16 cellular contexts compared by ENCODE assay signal in the genomic region with DNA sequence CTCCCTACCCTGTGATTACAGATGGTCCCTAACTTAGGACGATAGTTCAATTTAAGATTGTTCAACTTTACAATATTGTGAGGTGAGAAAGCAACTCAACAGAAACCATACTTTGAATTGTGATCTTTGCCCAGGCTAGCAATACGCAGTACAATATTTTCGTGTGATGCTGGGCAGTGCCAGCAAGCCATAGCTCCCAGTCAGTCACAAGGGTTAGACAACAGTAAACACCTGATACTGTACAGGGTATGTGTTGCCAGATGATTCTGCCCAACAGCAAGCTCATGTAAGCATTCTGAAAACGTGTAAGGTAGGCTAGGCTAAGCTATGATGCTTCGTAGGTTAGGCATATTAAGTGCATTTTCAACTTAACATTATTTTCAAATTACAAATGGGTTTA.
"Had no signal": no experiment of that assay in that cellular context is flagged by ENCODE, and none has a peak within 500 bp of the region (broad histone marks: within the 10 kb centered on the region; RNA-seq: fewer than 3 reads in every experiment).

No MANE protein-coding gene starts in this region.

- ATAC-seq: activated CD8-positive, alpha-beta T cell treated with anti-CD3 and anti-CD28 coated beads for 36 hours; activated naive CD4-positive, alpha-beta T cell treated with anti-CD3 and anti-CD28 coated beads, Interleukin-2, amount 50 U/mL, for 72 hours; activated T-cell treated with anti-CD3 and anti-CD28 coated beads, Interleukin-2, amount 50 U/mL, for 4 hours; naive thymus-derived CD4-positive, alpha-beta T cell; stimulated activated naive CD8-positive, alpha-beta T cell treated with anti-CD3 and anti-CD28 coated beads, Interleukin-15, Interleukin-2, amounts not matched to agents 100 U/mL and 50 U/mL, for 24 hours had no signal

- H3K36me3 ChIP-seq: colonic mucosa, esophagus muscularis mucosa had no signal

- H3K27me3 Mint-ChIP-seq: activated CD8-positive, alpha-beta T cell treated with anti-CD3 and anti-CD28 coated beads for 36 hours; naive thymus-derived CD4-positive, alpha-beta T cell had no signal

- H3K9me3 Mint-ChIP-seq: activated CD8-positive, alpha-beta T cell treated with anti-CD3 and anti-CD28 coated beads for 36 hours; activated naive CD4-positive, alpha-beta T cell treated with anti-CD3 and anti-CD28 coated beads, Interleukin-2, amount 50 U/mL, for 72 hours; activated T-cell treated with anti-CD3 and anti-CD28 coated beads, Interleukin-2, amount 50 U/mL, for 4 hours; naive thymus-derived CD4-positive, alpha-beta T cell had no signal

- DNase-seq: activated CD4-positive, alpha-beta T cell treated with anti-CD3 and anti-CD28 coated beads for 48 hours; activated CD8-positive, alpha-beta T cell treated with anti-CD3 and anti-CD28 coated beads for 36 hours; activated effector memory CD4-positive, alpha-beta T cell treated with anti-CD3 and anti-CD28 coated beads, Interleukin-2, amount 50 U/mL, for 16 hours; activated T-cell treated with anti-CD3 and anti-CD28 coated beads, Interleukin-2, amount 50 U/mL, for 4 hours; caudate nucleus; colonic mucosa; naive thymus-derived CD4-positive, alpha-beta T cell; stimulated activated CD4-positive, alpha-beta T cell treated with anti-CD3 and anti-CD28 coated beads, Interleukin-4, amount 100 ng/mL, for 4 hours; stimulated activated CD8-positive, alpha-beta memory T cell treated with anti-CD3 and anti-CD28 coated beads, Interleukin-4, amount 100 ng/mL, for 48 hours; stimulated activated naive CD8-positive, alpha-beta T cell treated with anti-CD3 and anti-CD28 coated beads, Interleukin-15, Interleukin-2, amounts not matched to agents 100 U/mL and 50 U/mL, for 24 hours; T-helper 2 cell; upper lobe of left lung had no signal

- H3K27ac ChIP-seq: colonic mucosa, esophagus muscularis mucosa, parathyroid adenoma, skin epidermis, upper lobe of left lung had no signal

- H3K4me3 ChIP-seq: colonic mucosa, esophagus muscularis mucosa, skin epidermis, upper lobe of left lung had no signal

- H3K27me3 ChIP-seq: colonic mucosa, esophagus muscularis mucosa, upper lobe of left lung had no signal

- H2AFZ ChIP-seq: parathyroid adenoma had no signal

- H3K9me3 ChIP-seq: colonic mucosa, esophagus muscularis mucosa, upper lobe of left lung had no signal

- H3K4me3 Mint-ChIP-seq: activated CD8-positive, alpha-beta T cell treated with anti-CD3 and anti-CD28 coated beads for 36 hours; activated T-cell treated with anti-CD3 and anti-CD28 coated beads, Interleukin-2, amount 50 U/mL, for 4 hours had no signal

- H3K9ac ChIP-seq: parathyroid adenoma had no signal

- H3K27ac Mint-ChIP-seq: activated CD8-positive, alpha-beta T cell treated with anti-CD3 and anti-CD28 coated beads for 36 hours; activated naive CD4-positive, alpha-beta T cell treated with anti-CD3 and anti-CD28 coated beads, Interleukin-2, amount 50 U/mL, for 72 hours had no signal
